Comparison of ENCODE assay signal across 25 cellular contexts in the genomic region with DNA sequence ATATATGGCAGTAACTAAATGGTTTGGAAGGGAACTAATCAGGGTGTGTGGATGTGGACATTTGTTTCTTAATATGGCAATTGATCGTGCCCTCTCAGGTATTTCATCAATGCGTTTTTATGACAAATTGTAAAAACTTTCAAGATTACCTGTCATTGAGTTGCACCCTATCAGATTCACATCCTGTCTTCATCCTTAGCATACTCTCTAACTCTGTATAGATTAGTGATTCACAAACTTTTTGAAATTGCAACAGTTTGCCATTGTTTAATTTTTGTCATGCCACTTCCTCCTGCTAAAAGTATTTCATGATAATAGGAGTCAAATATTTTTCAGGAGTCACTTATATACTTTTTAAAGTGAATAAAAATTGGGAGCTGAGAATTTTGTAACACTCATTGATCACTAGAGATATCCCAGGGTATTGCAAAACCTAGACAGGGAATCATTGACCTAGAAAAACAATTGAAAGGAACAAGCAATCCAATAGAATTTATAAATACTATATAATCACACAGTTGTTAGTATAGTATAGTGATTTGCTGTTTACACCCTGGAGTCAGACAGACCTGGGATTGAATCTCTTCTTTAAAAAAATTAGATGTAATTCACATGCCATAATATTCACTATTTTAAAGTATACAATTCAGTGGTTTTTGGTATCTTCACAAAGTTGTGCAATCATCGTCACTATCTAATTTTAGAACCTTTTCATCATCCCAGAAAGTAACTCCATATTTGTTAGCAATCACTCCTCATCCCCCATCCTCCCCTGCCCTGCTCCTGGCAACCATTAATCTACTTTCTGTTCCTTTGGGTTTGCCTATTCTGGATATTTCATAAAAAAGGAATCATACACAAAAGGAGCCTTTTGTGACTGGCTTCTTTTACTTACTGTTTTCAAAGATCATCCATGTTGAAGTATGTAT. TPM values are rescaled to one million over a fixed set of nuclear protein-coding genes. Genes with fewer than 3 reads are reported as not detected.
DNase-seq lines count a peak whose midpoint lies in the region; ATAC-seq, FAIRE-seq and TF ChIP-seq lines count a peak whose summit lies in the region.
"Had no signal": no experiment of that assay in that cellular context is flagged by ENCODE, and none has a peak within 500 bp of the region (broad histone marks: within the 10 kb centered on the region; RNA-seq: fewer than 3 reads in every experiment).

No MANE protein-coding gene starts in this region.

- H3K79me2 ChIP-seq in HepG2 (ENCODE audit: insufficient read depth, low read length) (no peaks in the 10 kb centered on the region), trophoblast cell (ENCODE audit: control insufficient read depth, insufficient read depth, low read length, poor library complexity) (no peaks in the 10 kb centered on the region)

- TF ChIP-seq POLR2A in HepG2 (IDR thresholded peaks at IDR 0.05; ENCODE audit: insufficient read depth in 1 of 2, low read depth in 2 of 2, low read length in 2 of 2), result no peak

- H2BK120ac ChIP-seq in trophoblast cell (ENCODE audit: insufficient read depth, low read length, poor library complexity), result no peak overlapping the region

- H3K4ac ChIP-seq in trophoblast cell (ENCODE audit: low read depth, low read length), result no peak overlapping the region

- POLR2A ChIA-PET in HepG2 (lab: Yijun Ruan, JAX), result no interaction called here

- H3K9me3 ChIP-seq in liver (ENCODE audit: control insufficient read depth in 4 of 4, low read length in 3 of 4), result no peaks in the 10 kb centered on the region
- no peaks in the 10 kb centered on the region for H3K9me3 ChIP-seq in HepG2 (ENCODE audit: low read length)
- no peaks in the 10 kb centered on the region for H3K9me3 ChIP-seq in trophoblast cell (ENCODE audit: insufficient read depth, low read depth, low read length)
- H3K9me3 ChIP-seq: SK-N-SH had no signal

- H3K23ac ChIP-seq in trophoblast cell (ENCODE audit: low read length), result no peak overlapping the region

- 46% methylated on average over 3 of the region's 3 CpGs for WGBS in liver
- WGBS in HepG2 (ENCODE audit: low lambda C conversion rate), result 0% methylated on average over 3 of the region's 3 CpGs
- WGBS in trophoblast cell (ENCODE audit: extremely low coverage, insufficient coverage, insufficient read length), result no CpG with 5 or more reads among the region's 3 CpGs

- TF ChIP-seq CTCF in liver (IDR thresholded peaks at IDR 0.05; ENCODE audit: low read depth, low read length, missing input control) (no peak), HepG2 (CRISPR knock-in tag; IDR thresholded peaks at IDR 0.05) (no peak), bronchial epithelial cell (IDR thresholded peaks at IDR 0.05; ENCODE audit: insufficient read depth, low read length, severe bottlenecking) (no peak), fibroblast of pulmonary artery (IDR thresholded peaks at IDR 0.05; ENCODE audit: low read length, missing control alignments) (no peak)

- H2AFZ ChIP-seq in HepG2 (ENCODE audit: low read length) (no peak overlapping the region), trophoblast cell (ENCODE audit: insufficient read depth, low read length, poor library complexity) (no peak overlapping the region)
- H2AFZ ChIP-seq: GM23248 had no signal

- H4K12ac ChIP-seq in trophoblast cell (ENCODE audit: low read depth, low read length), result no peak overlapping the region

- H3K4me2 ChIP-seq in HepG2 (ENCODE audit: low read depth, low read length) (no peak overlapping the region), trophoblast cell (ENCODE audit: low read length) (no peak overlapping the region)
- H3K4me2 ChIP-seq: SK-N-SH had no signal

- no peak for TF ChIP-seq RAD21 in liver (IDR thresholded peaks at IDR 0.05)
- no peak for TF ChIP-seq RAD21 in HepG2 (CRISPR knock-in tag; IDR thresholded peaks at IDR 0.05)

- DNase-seq in HepG2 (ENCODE audit: low spot score) (no peak), bronchial epithelial cell (ENCODE audit: low read depth) (peak; percentile 37), fibroblast of pulmonary artery (ENCODE audit: low read depth) (peak; percentile 32), G401 (ENCODE audit: low spot score) (no peak), trophoblast cell (no peak), NCI-H2171 treated with DMSO at 0.1 percent for 48 hours (lab: John Stamatoyannopoulos, UW) (no peak)
- DNase-seq: CD4-positive, alpha-beta memory T cell; DMS153; GM23248; KBM-7; NCI-H1048; NCI-H1436; NCI-H2029; NCI-H2171; NCI-H446 treated with DMSO at 0.1 percent for 48 hours; OCI-M1; SHP77; SK-N-SH had no signal

- H3K27me3 ChIP-seq in liver (ENCODE audit: control insufficient read depth in 4 of 4, insufficient read depth in 4 of 4, low read length in 3 of 4), result no peaks in the 10 kb centered on the region
- no peaks in the 10 kb centered on the region for H3K27me3 ChIP-seq in HepG2 (ENCODE audit: control insufficient read depth in 1 of 2, insufficient read depth in 2 of 2, low read length in 2 of 2)
- H3K27me3 ChIP-seq in bronchial epithelial cell (ENCODE audit: control insufficient read depth, insufficient read depth, low read length), result no peaks in the 10 kb centered on the region
- H3K27me3 ChIP-seq in trophoblast cell (ENCODE audit: insufficient read depth, low read length), result no peaks in the 10 kb centered on the region

- H4K8ac ChIP-seq in trophoblast cell (ENCODE audit: low read depth, low read length), result no peak overlapping the region

- in situ Hi-C loops in HepG2 (cut with HindIII; ENCODE audit: extremely low pct_ligation_motif_present, low pct_unique_long_range_greater_than_20kb) (no loop called here), G401 (cut with HindIII; ENCODE audit: low sequenced_read_pairs) (no loop called here)

- no peak overlapping the region for H4K91ac ChIP-seq in trophoblast cell (ENCODE audit: low read depth, low read length)

- no peak overlapping the region for H2AK5ac ChIP-seq in trophoblast cell (ENCODE audit: low read length)

- TF ChIP-seq EP300 in HepG2 (IDR thresholded peaks at IDR 0.05; ENCODE audit: low read depth in 2 of 2, low read length in 2 of 2), result no peak
- no peak for TF ChIP-seq EP300 in HepG2 (CRISPR knock-in tag; IDR thresholded peaks at IDR 0.05; ENCODE audit: borderline replicate concordance)

- no peak overlapping the region for H3K18ac ChIP-seq in trophoblast cell (ENCODE audit: low read length)

- no peak overlapping the region for H3K9ac ChIP-seq in liver (ENCODE audit: low read depth in 1 of 2, low read length in 2 of 2)
- H3K9ac ChIP-seq in HepG2 (ENCODE audit: insufficient read depth, low read depth, low read length), result no peak overlapping the region
- no peak overlapping the region for H3K9ac ChIP-seq in trophoblast cell (ENCODE audit: low read length)
- H3K9ac ChIP-seq: GM23248, SK-N-SH had no signal

- no peak overlapping the region for H2BK12ac ChIP-seq in trophoblast cell (ENCODE audit: low read length)

- H3K4me1 ChIP-seq in liver (ENCODE audit: control insufficient read depth in 4 of 4, insufficient read depth in 4 of 4, low read length in 3 of 4) (peaks cover 0 to 2% (median 0%) of the 10 kb centered on the region in 4 donors), HepG2 (ENCODE audit: insufficient read depth, low read length) (no peaks in the 10 kb centered on the region), trophoblast cell (ENCODE audit: control insufficient read depth in 1 of 2, insufficient read depth in 2 of 2, low read length in 2 of 2) (no peaks in the 10 kb centered on the region)

- H3K27ac ChIP-seq in liver (ENCODE audit: low read depth in 1 of 2, low read length in 2 of 2) (no peak overlapping the region), HepG2 (ENCODE audit: extremely low read length, insufficient read depth, low read length) (no peak overlapping the region), trophoblast cell (ENCODE audit: low read depth, low read length) (no peak overlapping the region)
- H3K27ac ChIP-seq: GM23248 had no signal

- H3K4me3 ChIP-seq in liver (ENCODE audit: low read depth in 1 of 3, low read length in 3 of 3), result no peak overlapping the region
- no peak overlapping the region for H3K4me3 ChIP-seq in HepG2 (replicated peaks in 1 of 3; ENCODE audit: insufficient read depth in 1 of 3, low read depth in 2 of 3, low read length in 3 of 3)
- H3K4me3 ChIP-seq in bronchial epithelial cell (ENCODE audit: low read depth, low read length), result no peak overlapping the region
- no peak overlapping the region for H3K4me3 ChIP-seq in fibroblast of pulmonary artery (replicated peaks; ENCODE audit: low read depth, low read length)
- no peak overlapping the region for H3K4me3 ChIP-seq in trophoblast cell (ENCODE audit: low read depth, low read length)
- H3K4me3 ChIP-seq: GM12878, GM23248 had no signal

- ATAC-seq in HepG2, result no peak
- no peak for ATAC-seq in GM18907 (IDR thresholded peaks at IDR 0.05; ENCODE audit: unreplicated experiment)
- ATAC-seq: GM12878, HCT116 had no signal

- no peaks in the 10 kb centered on the region for H4K20me1 ChIP-seq in HepG2 (ENCODE audit: insufficient read depth, low read length)

- BruUV-seq in HepG2 (replicated peaks; lab: Mats Ljungman, UMichigan), result no TSS peak

- no peak overlapping the region for H2BK5ac ChIP-seq in trophoblast cell (ENCODE audit: low read depth, low read length, poor library complexity)

- H3K14ac ChIP-seq in trophoblast cell (ENCODE audit: low read length), result no peak overlapping the region

- intact Hi-C loops in HepG2 (cut with micrococcal nuclease; ENCODE audit: unreplicated experiment), result no loop called here

- no peaks in the 10 kb centered on the region for H3K36me3 ChIP-seq in liver (ENCODE audit: control insufficient read depth in 4 of 4, insufficient read depth in 3 of 4, low read depth in 1 of 4, low read length in 3 of 4)
- no peaks in the 10 kb centered on the region for H3K36me3 ChIP-seq in HepG2 (replicated peaks in 1 of 2; ENCODE audit: control insufficient read depth in 1 of 2, insufficient read depth in 2 of 2, low read length in 2 of 2)
- no peaks in the 10 kb centered on the region for H3K36me3 ChIP-seq in bronchial epithelial cell (ENCODE audit: control insufficient read depth, insufficient read depth, low read length)
- no peaks in the 10 kb centered on the region for H3K36me3 ChIP-seq in trophoblast cell (ENCODE audit: control insufficient read depth in 1 of 2, insufficient read depth in 2 of 2, low read length in 2 of 2)

- FAIRE-seq in HepG2 (lab: Jason Lieb, UNC) (no peak), bronchial epithelial cell (lab: Jason Lieb, UNC) (no peak)
- FAIRE-seq: A204.1, GM12878 had no signal

- CTCF ChIA-PET in HepG2 (lab: Yijun Ruan, JAX; ENCODE audit: low intra/inter-chr PET ratio, low total read pairs), result no interaction called here

- H3K79me1 ChIP-seq in trophoblast cell (ENCODE audit: low read length), result no peaks in the 10 kb centered on the region

RNA-seq across cellular contexts. Expression of gene MID2, which starts 8.9 kb away (rescaled TPM):
- 10 to 100 TPM in 1 of 2 donors, 1 to 10 TPM in 1; 3.7 to 12.2 TPM for total RNA-seq in liver
- polyA plus RNA-seq in liver, result 1 to 10 TPM; 2.2 to 3.6 TPM
- total RNA-seq in HepG2 (2016; rRNA removed; fragmentation: Illumina TruSeq; extraction: Trizol), result 0.09 TPM in 1 of 2 replicates, not detected in the other
- total RNA-seq in HepG2 (2016; cell fraction: cytosol; rRNA removed; fragmentation: Illumina TruSeq; extraction: Trizol; ENCODE audit: low read depth), result not detected in 2 replicates
- 0.13 TPM in 1 of 2 replicates, not detected in the other for total RNA-seq in HepG2 (2016; cell fraction: insoluble cytoplasmic fraction; rRNA removed; fragmentation: Illumina TruSeq; extraction: Trizol)
- total RNA-seq in HepG2 (2016; cell fraction: membrane; rRNA removed; fragmentation: Illumina TruSeq; extraction: Trizol), result 0.17 and 0.19 TPM in 2 replicates
- total RNA-seq in HepG2 (2016; cell fraction: nucleus; rRNA removed; fragmentation: Illumina TruSeq; extraction: Trizol), result not detected in 2 replicates
- polyA plus RNA-seq in HepG2 (2011; rRNA removed), result 0.05 TPM in 1 of 2 replicates, not detected in the other
- 0.03 and 0.05 TPM in 2 replicates for polyA plus RNA-seq in HepG2 (2011; cell fraction: cytosol; rRNA removed)
- polyA plus RNA-seq in HepG2 (2011; cell fraction: nucleus; rRNA removed), result not detected in 2 replicates
- polyA plus RNA-seq in HepG2 (2012), result 0.08 TPM in 1 of 2 replicates, not detected in the other
- not detected in 2 replicates for polyA plus RNA-seq in HepG2 (2016; cell fraction: cytosol; fragmentation: Illumina TruSeq; extraction: Trizol; ENCODE audit: low read depth)
- polyA plus RNA-seq in HepG2 (2016; cell fraction: insoluble cytoplasmic fraction; fragmentation: Illumina TruSeq; extraction: Trizol; ENCODE audit: low read depth), result not detected in 2 replicates
- polyA plus RNA-seq in HepG2 (2016; cell fraction: membrane; fragmentation: Illumina TruSeq; extraction: Trizol; ENCODE audit: low read depth), result 0.08 and 0.09 TPM in 2 replicates
- not detected in 2 replicates for polyA plus RNA-seq in HepG2 (2016; cell fraction: nucleus; fragmentation: Illumina TruSeq; extraction: Trizol; ENCODE audit: insufficient read depth, low read depth)
- 0.78 and 28.0 TPM in 2 replicates for polyA minus RNA-seq in HepG2 (2011; rRNA and poly(A)+ RNA removed; ENCODE audit: low replicate concordance)
- polyA minus RNA-seq in HepG2 (2011; cell fraction: cytosol; rRNA and poly(A)+ RNA removed), result not detected in 2 replicates
- polyA minus RNA-seq in HepG2 (2011; cell fraction: nucleus; rRNA and poly(A)+ RNA removed), result 0.26 TPM in 1 of 2 replicates, not detected in the other
- total RNA-seq in bronchial epithelial cell, result 21.9 and 28.8 TPM in 2 replicates
- total RNA-seq in G401 (2014; rRNA removed; shearing (Covaris generic)), result not detected in 2 replicates
- 1.3 and 1.6 TPM in 2 replicates for polyA plus RNA-seq in trophoblast cell (2013)

RNA-seq across cellular contexts. Expression of gene NCBP2L, which starts 57.0 kb away (rescaled TPM):
- under 1 TPM in 1 of 2 donors, not detected in 1; 0.08 TPM for total RNA-seq in liver
- under 1 TPM; 0.02 to 0.24 TPM for polyA plus RNA-seq in liver
- total RNA-seq in HepG2 (2016; rRNA removed; fragmentation: Illumina TruSeq; extraction: Trizol), result not detected in 2 replicates
- total RNA-seq in HepG2 (2016; cell fraction: cytosol; rRNA removed; fragmentation: Illumina TruSeq; extraction: Trizol; ENCODE audit: low read depth), result not detected in 2 replicates
- not detected in 2 replicates for total RNA-seq in HepG2 (2016; cell fraction: insoluble cytoplasmic fraction; rRNA removed; fragmentation: Illumina TruSeq; extraction: Trizol)
- not detected in 2 replicates for total RNA-seq in HepG2 (2016; cell fraction: membrane; rRNA removed; fragmentation: Illumina TruSeq; extraction: Trizol)
- total RNA-seq in HepG2 (2016; cell fraction: nucleus; rRNA removed; fragmentation: Illumina TruSeq; extraction: Trizol), result not detected in 2 replicates
- polyA plus RNA-seq in HepG2 (2011; rRNA removed), result not detected in 2 replicates
- polyA plus RNA-seq in HepG2 (2011; cell fraction: cytosol; rRNA removed), result not detected in 2 replicates
- not detected in 2 replicates for polyA plus RNA-seq in HepG2 (2011; cell fraction: nucleus; rRNA removed)
- not detected in 2 replicates for polyA plus RNA-seq in HepG2 (2012)
- polyA plus RNA-seq in HepG2 (2016; cell fraction: cytosol; fragmentation: Illumina TruSeq; extraction: Trizol; ENCODE audit: low read depth), result not detected in 2 replicates
- polyA plus RNA-seq in HepG2 (2016; cell fraction: insoluble cytoplasmic fraction; fragmentation: Illumina TruSeq; extraction: Trizol; ENCODE audit: low read depth), result not detected in 2 replicates
- polyA plus RNA-seq in HepG2 (2016; cell fraction: membrane; fragmentation: Illumina TruSeq; extraction: Trizol; ENCODE audit: low read depth), result not detected in 2 replicates
- polyA plus RNA-seq in HepG2 (2016; cell fraction: nucleus; fragmentation: Illumina TruSeq; extraction: Trizol; ENCODE audit: insufficient read depth, low read depth), result not detected in 2 replicates
- not detected in 2 replicates for polyA minus RNA-seq in HepG2 (2011; rRNA and poly(A)+ RNA removed; ENCODE audit: low replicate concordance)
- polyA minus RNA-seq in HepG2 (2011; cell fraction: cytosol; rRNA and poly(A)+ RNA removed), result not detected in 2 replicates
- polyA minus RNA-seq in HepG2 (2011; cell fraction: nucleus; rRNA and poly(A)+ RNA removed), result not detected in 2 replicates
- total RNA-seq in bronchial epithelial cell, result not detected in 2 replicates
- not detected in 2 replicates for total RNA-seq in G401 (2014; rRNA removed; shearing (Covaris generic))
- not detected in 2 replicates for polyA plus RNA-seq in trophoblast cell (2013)
- total RNA-seq: CD4-positive, alpha-beta memory T cell; Daoy; GM12878; GM23248 had no signal
- polyA plus RNA-seq: BJ; CD4-positive, alpha-beta memory T cell; GM12878; GM23248; SK-N-SH had no signal

RNA-seq across cellular contexts. Expression of gene TSC22D3, which starts 59.0 kb away (rescaled TPM):
- total RNA-seq in liver (10 to 100 TPM; 10.5 to 66.2 TPM), HepG2 (2016; rRNA removed; fragmentation: Illumina TruSeq; extraction: Trizol) (0.42 and 0.82 TPM in 2 replicates), bronchial epithelial cell (83.5 and 84.7 TPM in 2 replicates)
- polyA plus RNA-seq in liver (100 to 1,000 TPM in 1 of 2 donors, 10 to 100 TPM in 1; 30.1 to 128 TPM), HepG2 (2011; rRNA removed) (1.5 and 1.9 TPM in 2 replicates)
- 0.20 and 0.26 TPM in 2 replicates for total RNA-seq in HepG2 (2016; cell fraction: cytosol; rRNA removed; fragmentation: Illumina TruSeq; extraction: Trizol; ENCODE audit: low read depth)
- 0.88 and 1.1 TPM in 2 replicates for total RNA-seq in HepG2 (2016; cell fraction: insoluble cytoplasmic fraction; rRNA removed; fragmentation: Illumina TruSeq; extraction: Trizol)
- 0.87 and 1.00 TPM in 2 replicates for total RNA-seq in HepG2 (2016; cell fraction: membrane; rRNA removed; fragmentation: Illumina TruSeq; extraction: Trizol)
- total RNA-seq in HepG2 (2016; cell fraction: nucleus; rRNA removed; fragmentation: Illumina TruSeq; extraction: Trizol), result 0.96 and 1.3 TPM in 2 replicates
- 1.5 and 2.0 TPM in 2 replicates for polyA plus RNA-seq in HepG2 (2011; cell fraction: cytosol; rRNA removed)
- polyA plus RNA-seq in HepG2 (2011; cell fraction: nucleus; rRNA removed), result 2.1 and 3.0 TPM in 2 replicates
- polyA plus RNA-seq in HepG2 (2012), result 0.66 and 5.9 TPM in 2 replicates
- polyA plus RNA-seq in HepG2 (2016; cell fraction: cytosol; fragmentation: Illumina TruSeq; extraction: Trizol; ENCODE audit: low read depth), result 0.26 and 0.36 TPM in 2 replicates
- polyA plus RNA-seq in HepG2 (2016; cell fraction: insoluble cytoplasmic fraction; fragmentation: Illumina TruSeq; extraction: Trizol; ENCODE audit: low read depth), result 0.88 and 1.0 TPM in 2 replicates
- polyA plus RNA-seq in HepG2 (2016; cell fraction: membrane; fragmentation: Illumina TruSeq; extraction: Trizol; ENCODE audit: low read depth), result 0.31 and 0.46 TPM in 2 replicates
- 0.88 and 0.94 TPM in 2 replicates for polyA plus RNA-seq in HepG2 (2016; cell fraction: nucleus; fragmentation: Illumina TruSeq; extraction: Trizol; ENCODE audit: insufficient read depth, low read depth)
- 0.92 and 43.9 TPM in 2 replicates for polyA minus RNA-seq in HepG2 (2011; rRNA and poly(A)+ RNA removed; ENCODE audit: low replicate concordance)
- polyA minus RNA-seq in HepG2 (2011; cell fraction: cytosol; rRNA and poly(A)+ RNA removed), result 2.8 and 3.3 TPM in 2 replicates
- 3.6 and 5.1 TPM in 2 replicates for polyA minus RNA-seq in HepG2 (2011; cell fraction: nucleus; rRNA and poly(A)+ RNA removed)
- not detected in 2 replicates for total RNA-seq in G401 (2014; rRNA removed; shearing (Covaris generic))
- 16.0 and 16.8 TPM in 2 replicates for polyA plus RNA-seq in trophoblast cell (2013)

Comparison
In these comparisons a context has a peak if more than half of its experiments do, and no peak if none do; other contexts are left out.
1. RNA of gene TSC22D3, which starts 59.0 kb away (total RNA-seq): 83.5 to 84.7 TPM in bronchial epithelial cell and 10.5 to 66.2 TPM in liver; 0.20 to 1.3 TPM in HepG2 and not detected in G401; every median in the first group is over 4 times any median in the second.
2. DNase-seq: peak in bronchial epithelial cell (single experiment) and fibroblast of pulmonary artery (single experiment); none in HepG2 (single experiment), G401 (single experiment), trophoblast cell (0 of 2) and NCI-H2171 treated with DMSO at 0.1 percent for 48 hours (single experiment).